ENCODE assay signal across 8 cellular contexts in the genomic region with DNA sequence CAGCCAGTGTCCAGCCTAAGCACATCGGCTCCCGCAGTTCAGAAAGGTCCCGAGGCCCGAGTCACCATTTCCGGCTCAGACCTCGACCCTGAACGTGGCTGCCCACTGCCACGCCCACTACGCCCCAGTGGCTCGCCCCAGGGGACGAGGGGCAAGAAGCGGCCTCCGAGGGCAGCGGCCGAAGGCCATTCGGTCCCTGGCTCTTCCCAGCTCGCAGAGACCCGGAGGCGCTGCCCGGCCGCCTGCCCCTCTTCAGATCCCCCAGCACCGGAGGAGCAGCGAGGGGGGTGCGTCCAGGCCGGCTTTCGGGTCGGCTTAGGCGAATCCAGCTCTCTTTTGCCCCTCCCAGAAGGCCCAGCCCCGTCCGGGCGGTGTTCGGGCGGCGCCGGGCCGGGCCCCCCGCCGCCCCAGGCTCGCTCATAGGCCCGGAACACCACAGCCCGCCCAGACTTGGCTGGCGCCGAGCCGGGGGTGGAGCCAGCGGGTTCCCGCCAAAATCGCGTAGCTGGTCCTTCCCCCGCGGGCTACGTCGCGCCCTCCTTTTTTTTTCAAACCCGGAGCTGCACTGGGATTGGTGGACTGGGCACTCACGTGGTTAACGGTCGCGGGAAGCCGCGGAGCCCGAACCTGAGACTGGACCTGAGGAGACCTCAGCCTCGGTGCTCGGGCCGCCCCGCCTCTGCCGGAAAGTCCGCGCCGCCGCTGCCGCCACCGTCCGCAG. TPM values are rescaled to one million over a fixed set of nuclear protein-coding genes. Genes with fewer than 3 reads are reported as not detected.
DNase-seq lines count a peak whose midpoint lies in the region; ATAC-seq, FAIRE-seq and TF ChIP-seq lines count a peak whose summit lies in the region.

TSS of gene WEE1 (plus strand) at position 617 of the 721 bp plus-strand sequence. CDS start 264 bp downstream, outside the sequence.

- BruUV-seq in Caco-2 (replicated peaks; lab: Mats Ljungman, UMichigan), result no TSS peak

- H3K36me3 ChIP-seq in Caco-2 (ENCODE audit: control insufficient read depth, insufficient read depth, low read length), result no peaks in the 10 kb centered on the region

- ATAC-seq in GM21381 (IDR thresholded peaks at IDR 0.05; ENCODE audit: unreplicated experiment) (peak; percentile 84), memory B cell (ENCODE audit: low read depth) (peak; percentile 83)
- peak; percentile 90 for ATAC-seq in effector memory CD8-positive, alpha-beta T cell (replicated peaks)

- H3K9me3 Mint-ChIP-seq in Caco-2 (ENCODE audit: unreplicated experiment), result no peaks in the 10 kb centered on the region
- no peaks in the 10 kb centered on the region for H3K9me3 Mint-ChIP-seq in effector memory CD8-positive, alpha-beta T cell
- H3K9me3 Mint-ChIP-seq in memory B cell, result no peaks in the 10 kb centered on the region

- peaks cover 40% of the 10 kb centered on the region for H3K4me1 ChIP-seq in Caco-2

- H3K4me3 ChIP-seq in Caco-2 (ENCODE audit: low read depth, low read length), result peak within 1 kb of the TSS; percentile 87

- no peaks in the 10 kb centered on the region for H3K27me3 ChIP-seq in Caco-2 (replicated peaks; ENCODE audit: control insufficient read depth, insufficient read depth, low read length)

- H3K4me3 Mint-ChIP-seq in Caco-2 (ENCODE audit: unreplicated experiment) (peak within 1 kb of the TSS; percentile 94), memory B cell (peak within 1 kb of the TSS; percentile 99)
- H3K4me3 Mint-ChIP-seq in effector memory CD8-positive, alpha-beta T cell, result peak within 1 kb of the TSS; percentile 83 to 98

- CTCF ChIA-PET in Caco-2 (lab: Charles Lee), result interaction anchor here (0.8 to 1.6 kb wide), 7 partner anchors 38 to 436 kb away, joined by 3 to 16 read pairs (median 6); partner anchors contain the start of gene ZNF143

- intact Hi-C loops in Caco-2 (cut with micrococcal nuclease; ENCODE audit: unreplicated experiment), result loop anchor here (1.0 to 2.0 kb wide), 5 partner anchors 40 to 334 kb away; partner anchors contain the start of gene SWAP70

- FAIRE-seq in HTR-8/SVneo (lab: Jason Lieb, UNC), result peak; percentile 31

- peaks cover 71% of the 10 kb centered on the region for H3K36me3 Mint-ChIP-seq in Caco-2 (ENCODE audit: insufficient read depth, unreplicated experiment)
- H3K36me3 Mint-ChIP-seq in effector memory CD8-positive, alpha-beta T cell (ENCODE audit: insufficient read depth), result peaks cover 21% of the 10 kb centered on the region
- H3K36me3 Mint-ChIP-seq in memory B cell, result peaks cover 4% of the 10 kb centered on the region

- POLR2A ChIA-PET in Caco-2 (lab: Charles Lee), result interaction anchor here (0.5 to 2.3 kb wide), 22 partner anchors 9 to 886 kb away, joined by 3 to 42 read pairs (median 6); partner anchors contain the start of genes ADM, DENND5A and ZNF143

- DNase-seq in Caco-2, result peak; percentile 99 to 100
- peak; percentile 97 for DNase-seq in HTR-8/SVneo (ENCODE audit: insufficient read length, low spot score)
- DNase-seq in NOMO-1 treated with DMSO at 0.1 percent for 48 hours (lab: John Stamatoyannopoulos, UW; ENCODE audit: unreplicated experiment), result peak; percentile 95
- DNase-seq in activated CD8-positive, alpha-beta memory T cell treated with anti-CD3 and anti-CD28 coated beads for 4 hours (ENCODE audit: low read depth in 2 of 2), result peak; percentile 91 to 93
- DNase-seq in effector memory CD8-positive, alpha-beta T cell, result peak; percentile 94 to 96 (median 96)
- peak; percentile 95 to 98 for DNase-seq in memory B cell (ENCODE audit: low spot score in 2 of 2)
- peak; percentile 94 for DNase-seq in stimulated activated CD8-positive, alpha-beta memory T cell treated with anti-CD3 and anti-CD28 coated beads, Interleukin-12 subunit alpha, Interleukin-12 subunit beta, amount 100 ng/mL, for 1 hour (ENCODE audit: low read depth)

- H3K4me1 Mint-ChIP-seq in Caco-2 (ENCODE audit: low read depth, unreplicated experiment) (peaks cover 37% of the 10 kb centered on the region), memory B cell (peaks cover 36% of the 10 kb centered on the region)
- H3K4me1 Mint-ChIP-seq in effector memory CD8-positive, alpha-beta T cell (ENCODE audit: low read depth in 2 of 2), result peaks cover 19 to 28% of the 10 kb centered on the region in 2 donors

- H3K9me3 ChIP-seq in Caco-2, result no peaks in the 10 kb centered on the region

- H3K27ac Mint-ChIP-seq in Caco-2 (ENCODE audit: unreplicated experiment) (peak within 1 kb of the TSS; percentile 100), memory B cell (peak within 1 kb of the TSS; percentile 92)
- H3K27ac Mint-ChIP-seq in effector memory CD8-positive, alpha-beta T cell, result peak within 1 kb of the TSS; percentile 90 to 93

- no peak for TF ChIP-seq CTCF in Caco-2 (IDR thresholded peaks at IDR 0.05; ENCODE audit: insufficient read depth in 1 of 2, low read depth in 1 of 2, low read length in 1 of 2, severe bottlenecking in 1 of 2, unreplicated experiment in 1 of 2)

- H3K27me3 Mint-ChIP-seq in Caco-2 (ENCODE audit: insufficient read depth, unreplicated experiment) (no peaks in the 10 kb centered on the region), memory B cell (no peaks in the 10 kb centered on the region)
- H3K27me3 Mint-ChIP-seq in effector memory CD8-positive, alpha-beta T cell, result no peaks in the 10 kb centered on the region

RNA-seq across cellular contexts. Expression of gene WEE1, which starts in this region (rescaled TPM):
- total RNA-seq in Caco-2 (2022), result 108 and 116 TPM in 2 replicates

Comparison
In these comparisons a context has a peak if more than half of its experiments do, and no peak if none do; other contexts are left out.
1. Peak in every context shown above with its lines: DNase-seq, ATAC-seq and H3K4me3 ChIP-seq.